In the genomic region with DNA sequence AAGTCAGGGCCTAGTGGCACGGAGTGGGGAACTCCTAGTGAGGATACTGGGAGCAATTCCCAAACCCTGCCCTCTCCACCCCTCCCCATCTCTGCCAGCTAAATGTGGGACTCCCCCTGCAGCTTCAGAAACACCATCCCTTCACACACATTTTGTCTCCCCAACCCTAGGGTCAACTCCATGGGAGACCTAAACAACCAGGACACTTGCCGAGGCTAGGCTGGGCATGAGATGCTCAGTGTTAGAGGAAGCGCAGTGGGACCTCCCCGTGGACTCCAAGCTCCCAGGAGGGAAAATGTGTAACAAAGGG, we compare ENCODE assay signal across 23 cellular contexts. TPM values are rescaled to one million over a fixed set of nuclear protein-coding genes. Genes with fewer than 3 reads are reported as not detected.
A peak's percentile ranks its signal among the peaks of the same experiment; 100 is the strongest.
DNase-seq lines count a peak whose midpoint lies in the region; ATAC-seq, FAIRE-seq and TF ChIP-seq lines count a peak whose summit lies in the region.
"Had no signal": no experiment of that assay in that cellular context is flagged by ENCODE, and none has a peak within 500 bp of the region (broad histone marks: within the 10 kb centered on the region; RNA-seq: fewer than 3 reads in every experiment).

No MANE protein-coding gene starts in this region.

- no peak overlapping the region for H3K4ac ChIP-seq in H1 (replicated peaks; ENCODE audit: insufficient read length, low read depth, low read length)

- no peak overlapping the region for H2BK15ac ChIP-seq in H1 (ENCODE audit: low read length)

- H3K9me3 Mint-ChIP-seq in stimulated activated naive CD8-positive, alpha-beta T cell treated with anti-CD3 and anti-CD28 coated beads, Interleukin-15, amount 100 ng/mL, for 72 hours: no peaks in the 10 kb centered on the region
- H3K9me3 Mint-ChIP-seq: CD4-positive, alpha-beta T cell; IgD-negative memory B cell had no signal

- H2BK12ac ChIP-seq in H1 (ENCODE audit: low read depth, low read length): no peak overlapping the region

- intact Hi-C loops in transverse colon (cut with DNase I; ENCODE audit: low total_unique reads): no loop called here

- TF ChIP-seq CTCF in HEK293 (tag by site-specific recombination; IDR thresholded peaks at IDR 0.05): no peak
- no peak for TF ChIP-seq CTCF in H1 (IDR thresholded peaks at IDR 0.05; ENCODE audit: control extremely low read depth in 1 of 3, insufficient read depth in 1 of 3, low read depth in 1 of 3, low read length in 3 of 3)
- TF ChIP-seq CTCF in transverse colon (IDR thresholded peaks at IDR 0.05): no peak

- no peaks in the 10 kb centered on the region for H3K27me3 Mint-ChIP-seq in stimulated activated naive CD8-positive, alpha-beta T cell treated with anti-CD3 and anti-CD28 coated beads, Interleukin-15, amount 100 ng/mL, for 72 hours
- H3K27me3 Mint-ChIP-seq: CD4-positive, alpha-beta T cell had no signal

- H2BK120ac ChIP-seq in H1 (replicated peaks; ENCODE audit: low read depth, low read length): no peak overlapping the region

- no peak overlapping the region for H3K18ac ChIP-seq in H1 (ENCODE audit: extremely low read depth, low read length)

- no peak overlapping the region for H3K4me2 ChIP-seq in H1 (ENCODE audit: insufficient read depth in 1 of 2, low read depth in 2 of 2, low read length in 2 of 2)
- H3K4me2 ChIP-seq: A549 had no signal

- no peak overlapping the region for H3K14ac ChIP-seq in H1 (ENCODE audit: insufficient read length)

- 99% methylated on average over 4 of the region's 4 CpGs; no CpG with 5 or more reads in 1 of the 2 experiments for WGBS in H1 (ENCODE audit: extremely low coverage in 1 of 2, insufficient coverage in 1 of 2, insufficient read length in 1 of 2, insufficient replicate concordance in 2 of 2, low coverage in 1 of 2, low lambda C conversion rate in 2 of 2, missing lambda C conversion rate in 1 of 2), 2 experiments
- 56% methylated on average over 4 of the region's 4 CpGs; no CpG with 5 or more reads in 1 of the 2 donors for WGBS in transverse colon (ENCODE audit: low coverage in 1 of 2), 2 donors

- CTCF ChIA-PET in HEK293 (lab: Yijun Ruan, JAX) (interaction anchor here (0.6 to 5.0 kb wide), 3 partner anchors 51 to 98 kb away, joined by 3 to 27 read pairs (median 7); no protein-coding TSS in a partner anchor), H1 (lab: Charles Lee; ENCODE audit: partially characterized antibody) (interaction anchor here (0.7 to 1.7 kb wide), 7 partner anchors 9 to 136 kb away, joined by 3 to 9 read pairs (median 4); a partner anchor contains a TSS)

- peaks cover 4% of the 10 kb centered on the region; the same call in 1 of the 2 replicates for H3K4me1 ChIP-seq in HEK293 (ENCODE audit: control insufficient read depth, insufficient read depth, low read length)
- H3K4me1 ChIP-seq in H1 (replicated peaks in 1 of 4; ENCODE audit: control insufficient read depth in 3 of 4, insufficient read depth in 4 of 4, low read length in 3 of 4): peaks cover 10 to 19% (median 11%) of the 10 kb centered on the region in 4 experiments
- H3K4me1 ChIP-seq in muscle layer of duodenum (ENCODE audit: control insufficient read depth in 1 of 2, insufficient read depth in 2 of 2, low read length in 2 of 2): no peaks in the 10 kb centered on the region
- H3K4me1 ChIP-seq in transverse colon: peaks cover 2 to 31% (median 21%) of the 10 kb centered on the region in 4 donors
- H3K4me1 ChIP-seq: A549, BE2C had no signal

- H4K91ac ChIP-seq in H1 (replicated peaks; ENCODE audit: insufficient read length, low read length): no peak overlapping the region

- in situ Hi-C loops in transverse colon (cut with MboI; ENCODE audit: low pct_ligation_motif_present in 1 of 4, low pct_unique_long_range_greater_than_20kb in 1 of 4, low sequenced_read_pairs in 3 of 4): no loop called here

- H3K9me3 ChIP-seq in HEK293 (ENCODE audit: control insufficient read depth, insufficient read depth, low read depth, low read length) (no peaks in the 10 kb centered on the region), H1 (ENCODE audit: insufficient read depth in 2 of 2, low read depth in 1 of 2, low read length in 1 of 2) (no peaks in the 10 kb centered on the region), muscle layer of duodenum (ENCODE audit: control insufficient read depth in 1 of 2, low read length in 2 of 2) (peaks cover 0 to 5% of the 10 kb centered on the region in 2 donors), transverse colon (no peaks in the 10 kb centered on the region)
- H3K9me3 ChIP-seq: A549, BE2C had no signal

- no peaks in the 10 kb centered on the region for H4K20me1 ChIP-seq in H1 (replicated peaks in 1 of 2; ENCODE audit: control insufficient read depth in 1 of 2, insufficient read depth in 2 of 2, low read length in 2 of 2)

- no peak overlapping the region for H4K8ac ChIP-seq in H1 (ENCODE audit: extremely low read depth, insufficient read depth, low read length)

- H2BK20ac ChIP-seq in H1 (ENCODE audit: low read length): no peak overlapping the region

- H3K27ac Mint-ChIP-seq in stimulated activated naive CD8-positive, alpha-beta T cell treated with anti-CD3 and anti-CD28 coated beads, Interleukin-15, amount 100 ng/mL, for 72 hours: no peak overlapping the region
- H3K27ac Mint-ChIP-seq: CD4-positive, alpha-beta T cell; IgD-negative memory B cell had no signal

- H3K4me1 Mint-ChIP-seq in stimulated activated naive CD8-positive, alpha-beta T cell treated with anti-CD3 and anti-CD28 coated beads, Interleukin-15, amount 100 ng/mL, for 72 hours: no peaks in the 10 kb centered on the region

- H3K4me3 Mint-ChIP-seq in stimulated activated naive CD8-positive, alpha-beta T cell treated with anti-CD3 and anti-CD28 coated beads, Interleukin-15, amount 100 ng/mL, for 72 hours: no peak overlapping the region
- H3K4me3 Mint-ChIP-seq: CD4-positive, alpha-beta T cell had no signal

- DNase-seq in H1 (ENCODE audit: low read depth in 1 of 2, low spot score in 2 of 2) (no peak), transverse colon (no peak), NCI-H187 treated with DMSO at 0.1 percent for 48 hours (lab: John Stamatoyannopoulos, UW) (no peak)
- DNase-seq in stimulated activated naive CD8-positive, alpha-beta T cell treated with anti-CD3 and anti-CD28 coated beads, Interleukin-15, amount 100 ng/mL, for 72 hours: no peak
- DNase-seq: BE2C; CD4-positive, alpha-beta T cell; COR-L47; DND-41; GOT3; Karpas-422; NCI-H1694 treated with DMSO at 0.1 percent for 48 hours; NCI-H446; NCI-H526; OCI-M1 had no signal

- H4K5ac ChIP-seq in H1 (ENCODE audit: insufficient read length, low read depth, low read length): peak overlapping the region; percentile 5

- no peaks in the 10 kb centered on the region for H3K23me2 ChIP-seq in H1 (ENCODE audit: low read depth, low read length)

- H3K79me2 ChIP-seq in H1 (ENCODE audit: control insufficient read depth in 1 of 2, insufficient read depth in 2 of 2, low read length in 2 of 2): no peaks in the 10 kb centered on the region

- no peaks in the 10 kb centered on the region for H3K79me1 ChIP-seq in H1 (ENCODE audit: low read depth, low read length)

- H2AFZ ChIP-seq in H1 (ENCODE audit: low read length): no peak overlapping the region

- POLR2A ChIA-PET in HEK293 (lab: Yijun Ruan, JAX) (no interaction called here), H1 (lab: Charles Lee; ENCODE audit: partially characterized antibody) (no interaction called here)

- H3K56ac ChIP-seq in H1 (replicated peaks; ENCODE audit: insufficient read length, low read depth, low read length): no peak overlapping the region

- H3K27ac ChIP-seq in HEK293 (ENCODE audit: extremely low read depth, low read depth, low read length) (no peak overlapping the region), H1 (ENCODE audit: low read depth, low read length) (no peak overlapping the region), muscle layer of duodenum (ENCODE audit: low read length) (peak overlapping the region; percentile 74), transverse colon (peak overlapping the region; percentile 74 to 87 (median 84))
- H3K27ac ChIP-seq: A549 had no signal

- H3K27me3 ChIP-seq in H1 (replicated peaks in 1 of 4; ENCODE audit: control insufficient read depth in 3 of 4, extremely low read depth in 1 of 4, insufficient read depth in 3 of 4, low read length in 3 of 4) (peaks cover 0 to 2% (median 0%) of the 10 kb centered on the region in 4 experiments; a peak in 1 of 7 replicates), muscle layer of duodenum (ENCODE audit: low read depth, low read length) (no peaks in the 10 kb centered on the region), transverse colon (no peaks in the 10 kb centered on the region)
- H3K27me3 ChIP-seq: BE2C had no signal

- no peak for FAIRE-seq in H1 (lab: Jason Lieb, UNC)
- FAIRE-seq: A549, GM12878 had no signal

- H3K36me3 ChIP-seq in HEK293 (ENCODE audit: control insufficient read depth in 2 of 2, insufficient read depth in 1 of 2, low read length in 2 of 2): no peaks in the 10 kb centered on the region
- H3K36me3 ChIP-seq in H1 (ENCODE audit: control insufficient read depth in 2 of 4, insufficient read depth in 4 of 4, low read length in 3 of 4): no peaks in the 10 kb centered on the region
- no peaks in the 10 kb centered on the region for H3K36me3 ChIP-seq in muscle layer of duodenum (ENCODE audit: control insufficient read depth in 1 of 2, insufficient read depth in 2 of 2, low read length in 2 of 2)
- no peaks in the 10 kb centered on the region for H3K36me3 ChIP-seq in transverse colon
- H3K36me3 ChIP-seq: BE2C had no signal

- H3K4me3 ChIP-seq in HEK293 (ENCODE audit: low read depth, low read length) (no peak overlapping the region), H1 (ENCODE audit: extremely low read depth in 1 of 4, insufficient read depth in 2 of 4, low read depth in 3 of 4, low read length in 4 of 4) (no peak overlapping the region), muscle layer of duodenum (ENCODE audit: low read depth in 1 of 2, low read length in 2 of 2) (peak overlapping the region in 1 of 2 donors; percentile 16), transverse colon (peak overlapping the region in 3 of 4 donors; percentile 28 to 47 (median 45))
- H3K4me3 ChIP-seq: A549, GM12878 had no signal

- no peak overlapping the region for H2BK5ac ChIP-seq in H1 (ENCODE audit: low read depth, low read length)

- H3K23ac ChIP-seq in H1 (ENCODE audit: insufficient read length): no peak overlapping the region

- TF ChIP-seq RAD21 in H1 (IDR thresholded peaks at IDR 0.05 in 1 of 2, conservative IDR thresholded peaks at IDR 0.05 in 1 of 2; ENCODE audit: low read depth in 2 of 2, low read length in 2 of 2): no peak

- TF ChIP-seq EP300 in H1 (IDR thresholded peaks at IDR 0.05; ENCODE audit: borderline replicate concordance in 1 of 2, low read depth in 2 of 2, low read length in 2 of 2) (no peak), transverse colon (IDR thresholded peaks at IDR 0.05; ENCODE audit: low read depth) (no peak)

- no peak for ATAC-seq in stimulated activated naive CD8-positive, alpha-beta T cell treated with anti-CD3 and anti-CD28 coated beads, Interleukin-15, amount 100 ng/mL, for 72 hours
- ATAC-seq in HG02642 (IDR thresholded peaks at IDR 0.05; ENCODE audit: poor library complexity, unreplicated experiment): no peak
- ATAC-seq: A549, GM12878, Right ventricle myocardium inferior had no signal

- no peak for TF ChIP-seq POLR2A in H1 (IDR thresholded peaks at IDR 0.05; ENCODE audit: control extremely low read depth in 1 of 2, low read depth in 2 of 2, low read length in 2 of 2)
- peak; percentile 28 for TF ChIP-seq POLR2A in transverse colon (IDR thresholded peaks at IDR 0.05)

- no peak overlapping the region for H2AK5ac ChIP-seq in H1 (ENCODE audit: low read depth, low read length)

- H3K9ac ChIP-seq in H1 (replicated peaks in 1 of 4; ENCODE audit: extremely low read depth in 1 of 4, low read depth in 3 of 4, low read length in 3 of 4): no peak overlapping the region

RNA-seq across cellular contexts. Expression of a gene that starts 1.5 kb away (rescaled TPM):
- not detected in 2 replicates for total RNA-seq in H1 (2021; fragmentation: NEBNext Ultra II Directional; extraction: Animal tissue kit (Norgen Biotek cat#: 25700))
- polyA plus RNA-seq in H1 (2011; rRNA removed): 0.05 TPM in 1 of 2 replicates, not detected in the other
- polyA plus RNA-seq in H1 (2011; cell fraction: cytosol; rRNA removed): not detected
- not detected for polyA plus RNA-seq in H1 (2011; cell fraction: nucleus; rRNA removed)
- not detected in 4 replicates for polyA plus RNA-seq in H1 (2012, experiment 1 of 2)
- polyA plus RNA-seq in H1 (2012, experiment 2 of 2): not detected
- polyA plus RNA-seq in H1 (2013, experiment 1 of 2): not detected
- not detected for polyA plus RNA-seq in H1 (2013, experiment 2 of 2)
- not detected in 2 replicates for polyA minus RNA-seq in H1 (2011; rRNA and poly(A)+ RNA removed)
- polyA minus RNA-seq in H1 (2011; cell fraction: cytosol; rRNA and poly(A)+ RNA removed): not detected
- polyA minus RNA-seq in H1 (2011; cell fraction: nucleus; rRNA and poly(A)+ RNA removed): not detected
- 100 to 1,000 TPM in 1 of 4 donors, 10 to 100 TPM in 3; 10.5 to 174 (median 63.2) TPM for total RNA-seq in transverse colon
- total RNA-seq: CD4-positive, alpha-beta T cell; GM12878; M059J; Right ventricle myocardium inferior; SK-MEL-5 had no signal
- polyA plus RNA-seq: A549, GM12878, IgD-negative memory B cell had no signal

RNA-seq across cellular contexts. Expression of a gene that starts 13.9 kb away (rescaled TPM):
- 3.0 and 3.1 TPM in 2 replicates for total RNA-seq in H1 (2021; fragmentation: NEBNext Ultra II Directional; extraction: Animal tissue kit (Norgen Biotek cat#: 25700))
- 3.1 and 3.6 TPM in 2 replicates for polyA plus RNA-seq in H1 (2011; rRNA removed)
- polyA plus RNA-seq in H1 (2011; cell fraction: cytosol; rRNA removed): 4.0 TPM
- 4.4 TPM for polyA plus RNA-seq in H1 (2011; cell fraction: nucleus; rRNA removed)
- polyA plus RNA-seq in H1 (2012, experiment 1 of 2): 2.1 to 4.3 TPM (median 3.2 TPM) in 4 replicates
- polyA plus RNA-seq in H1 (2012, experiment 2 of 2): 2.9 TPM
- 2.7 TPM for polyA plus RNA-seq in H1 (2013, experiment 1 of 2)
- 3.2 TPM for polyA plus RNA-seq in H1 (2013, experiment 2 of 2)
- polyA minus RNA-seq in H1 (2011; rRNA and poly(A)+ RNA removed): 3.2 TPM in 2 replicates
- polyA minus RNA-seq in H1 (2011; cell fraction: cytosol; rRNA and poly(A)+ RNA removed): 3.6 TPM
- polyA minus RNA-seq in H1 (2011; cell fraction: nucleus; rRNA and poly(A)+ RNA removed): 3.7 TPM
- 10 to 100 TPM; 16.1 to 36.2 (median 26.9) TPM for total RNA-seq in transverse colon

Comparison
In these comparisons a context has a peak if more than half of its experiments do, and no peak if none do; other contexts are left out.
1. H3K27ac ChIP-seq: peak in muscle layer of duodenum (single experiment) and transverse colon (4 of 4); none in HEK293 (single experiment) and H1 (single experiment).
2. H3K4me3 ChIP-seq: peak in transverse colon (3 of 4); none in HEK293 (single experiment) and H1 (0 of 4).
3. RNA of a gene that starts 1.5 kb away (total RNA-seq): 10.5 to 174 TPM in transverse colon; not detected in H1; every median in the first group is over 10 times any median in the second.